15 cellular contexts compared by ENCODE assay signal in the genomic region with DNA sequence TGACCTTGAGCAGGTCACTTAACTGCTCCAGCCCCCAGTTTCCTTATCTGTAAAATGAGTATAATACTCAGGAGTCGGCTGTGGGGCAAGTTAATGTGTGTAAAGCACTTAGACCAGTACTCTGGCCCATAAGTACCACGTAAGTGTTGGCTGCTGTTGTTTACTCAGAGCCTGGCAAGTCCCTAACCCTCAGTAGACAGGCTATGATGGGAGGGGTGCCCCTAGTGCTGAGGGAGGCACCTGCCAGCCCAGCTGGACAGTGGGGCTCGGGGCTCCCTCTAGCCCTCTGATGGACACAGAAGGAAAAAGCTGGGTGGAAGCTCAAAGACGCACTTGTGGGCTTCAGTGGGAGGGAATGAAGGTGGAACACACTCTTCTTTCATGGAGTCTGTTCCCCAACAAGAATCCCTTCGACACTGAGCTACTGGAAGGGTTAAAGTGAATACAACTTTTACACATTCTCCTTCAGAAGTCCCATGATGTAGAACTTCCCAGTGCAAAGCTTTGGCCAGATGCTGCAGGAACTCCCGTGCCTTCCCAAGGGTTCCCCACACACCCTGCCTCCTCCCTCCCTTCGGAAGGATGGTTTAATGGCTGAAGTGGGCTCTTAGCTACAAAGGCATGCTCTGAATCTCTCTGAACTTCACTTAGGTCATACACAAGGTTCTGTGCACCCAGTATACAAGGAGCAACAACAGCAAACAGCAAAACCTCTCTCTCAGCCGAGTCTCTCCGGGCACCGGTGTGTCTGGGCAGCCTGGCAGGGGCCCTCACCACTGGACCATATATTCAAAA. TPM values are rescaled to one million over a fixed set of nuclear protein-coding genes. Genes with fewer than 3 reads are reported as not detected.
DNase-seq lines count a peak whose midpoint lies in the region; TF ChIP-seq lines count a peak whose summit lies in the region.
"Had no signal": no experiment of that assay in that cellular context is flagged by ENCODE, and none has a peak within 500 bp of the region (broad histone marks: within the 10 kb centered on the region; RNA-seq: fewer than 3 reads in every experiment).

No MANE protein-coding gene starts in this region.

- intact Hi-C loops in activated T-helper 1 cell treated with anti-CD3 and anti-CD28 coated beads, Interleukin-12 subunit alpha, Interleukin-12 subunit beta, Interleukin-2, Interleukin-4 antibody, amounts not matched to agents 30 ng/mL and 10 ng/mL and 1 ng/mL, durations not matched to agents 14 hours and 24 hours and 36 hours (cut with micrococcal nuclease), result no loop called here

- no peak overlapping the region for H2BK120ac ChIP-seq in neuronal stem cell (ENCODE audit: low read depth, low read length)

- H3K27ac ChIP-seq in brain microvascular endothelial cell (no peak overlapping the region), neuronal stem cell (replicated peaks; ENCODE audit: low read length) (no peak overlapping the region), caudate nucleus (ENCODE audit: low read depth, low read length) (no peak overlapping the region)
- H3K27ac ChIP-seq: 22Rv1; BLaER1 treated with 17β-estradiol and CSF1 and Interleukin-3, amounts not matched to agents 10 nM and 100 nM had no signal

- H3K18ac ChIP-seq in neuronal stem cell (ENCODE audit: low read length), result no peak overlapping the region

- peak; percentile 9 for TF ChIP-seq CTCF in brain microvascular endothelial cell (IDR thresholded peaks at IDR 0.05; ENCODE audit: low read depth, low read length, missing control alignments)

- H2AFZ ChIP-seq in neuronal stem cell (ENCODE audit: low read length), result no peak overlapping the region

- H3K27ac Mint-ChIP-seq in activated T-helper 1 cell treated with anti-CD3 and anti-CD28 coated beads, Interleukin-12 subunit alpha, Interleukin-12 subunit beta, Interleukin-2, Interleukin-4 antibody, amounts not matched to agents 30 ng/mL and 10 ng/mL and 1 ng/mL, durations not matched to agents 14 hours and 24 hours and 36 hours, result no peak overlapping the region

- H3K36me3 Mint-ChIP-seq in activated T-helper 1 cell treated with anti-CD3 and anti-CD28 coated beads, Interleukin-12 subunit alpha, Interleukin-12 subunit beta, Interleukin-2, Interleukin-4 antibody, amounts not matched to agents 30 ng/mL and 10 ng/mL and 1 ng/mL, durations not matched to agents 14 hours and 24 hours and 36 hours (ENCODE audit: low read depth), result no peaks in the 10 kb centered on the region

- no peaks in the 10 kb centered on the region for H3K4me1 ChIP-seq in neuronal stem cell (ENCODE audit: control insufficient read depth in 2 of 2, insufficient read depth in 1 of 2, low read depth in 1 of 2, low read length in 2 of 2)

- no peak overlapping the region for H2AK5ac ChIP-seq in neuronal stem cell (ENCODE audit: low read depth, low read length)

- H3K9ac ChIP-seq in neuronal stem cell (ENCODE audit: low read depth, low read length, poor library complexity), result no peak overlapping the region
- H3K9ac ChIP-seq: BLaER1 treated with 17β-estradiol and CSF1 and Interleukin-3, amounts not matched to agents 10 nM and 100 nM had no signal

- in situ Hi-C loops in brain microvascular endothelial cell (cut with HindIII; ENCODE audit: low pct_ligation_motif_present, low sequenced_read_pairs), result no loop called here

- DNase-seq in DMS 273 (lab: John Stamatoyannopoulos, UW; ENCODE audit: unreplicated experiment) (peak; percentile 60), DMS 273 treated with DMSO at 0.1 percent for 48 hours (lab: John Stamatoyannopoulos, UW) (no peak), NCI-H2029 treated with DMSO at 0.1 percent for 48 hours (lab: John Stamatoyannopoulos, UW) (peak; percentile 65), brain microvascular endothelial cell (no peak), neuronal stem cell (ENCODE audit: low spot score) (no peak), caudate nucleus (lab: John Stamatoyannopoulos, UW) (no peak), dedifferentiated amniotic fluid mesenchymal stem cell (ENCODE audit: extremely low spot score) (no peak)
- no peak for DNase-seq in activated T-helper 1 cell treated with anti-CD3 and anti-CD28 coated beads, Interleukin-12 subunit alpha, Interleukin-12 subunit beta, Interleukin-2, Interleukin-4 antibody, amounts not matched to agents 30 ng/mL and 10 ng/mL and 1 ng/mL, durations not matched to agents 14 hours and 24 hours and 36 hours (ENCODE audit: low spot score)
- DNase-seq: GF-D8, NCI-H2081, NCI-H226, NCI-H748 treated with DMSO at 0.1 percent for 48 hours, SHP77 treated with DMSO at 0.1 percent for 48 hours had no signal

- H3K4me3 ChIP-seq in brain microvascular endothelial cell (ENCODE audit: low read depth, low read length) (no peak overlapping the region), neuronal stem cell (ENCODE audit: low read length in 2 of 2) (no peak overlapping the region)
- H3K4me3 ChIP-seq: BLaER1 treated with 17β-estradiol and CSF1 and Interleukin-3, amounts not matched to agents 10 nM and 100 nM had no signal

- no peak overlapping the region for H4K91ac ChIP-seq in neuronal stem cell (ENCODE audit: low read depth, low read length, poor library complexity)

- H3K4me1 Mint-ChIP-seq in activated T-helper 1 cell treated with anti-CD3 and anti-CD28 coated beads, Interleukin-12 subunit alpha, Interleukin-12 subunit beta, Interleukin-2, Interleukin-4 antibody, amounts not matched to agents 30 ng/mL and 10 ng/mL and 1 ng/mL, durations not matched to agents 14 hours and 24 hours and 36 hours (ENCODE audit: low read depth), result peaks cover 5% of the 10 kb centered on the region

- H3K27me3 Mint-ChIP-seq in activated T-helper 1 cell treated with anti-CD3 and anti-CD28 coated beads, Interleukin-12 subunit alpha, Interleukin-12 subunit beta, Interleukin-2, Interleukin-4 antibody, amounts not matched to agents 30 ng/mL and 10 ng/mL and 1 ng/mL, durations not matched to agents 14 hours and 24 hours and 36 hours (ENCODE audit: insufficient read depth), result peaks cover 2% of the 10 kb centered on the region

- H3K23ac ChIP-seq in neuronal stem cell (ENCODE audit: low read depth, low read length, poor library complexity), result no peak overlapping the region

- no peak overlapping the region for H3K4me3 Mint-ChIP-seq in activated T-helper 1 cell treated with anti-CD3 and anti-CD28 coated beads, Interleukin-12 subunit alpha, Interleukin-12 subunit beta, Interleukin-2, Interleukin-4 antibody, amounts not matched to agents 30 ng/mL and 10 ng/mL and 1 ng/mL, durations not matched to agents 14 hours and 24 hours and 36 hours

- H3K27me3 ChIP-seq in brain microvascular endothelial cell (replicated peaks) (no peaks in the 10 kb centered on the region), neuronal stem cell (ENCODE audit: control insufficient read depth in 3 of 3, insufficient read depth in 3 of 3, low read depth in 1 of 3, low read length in 3 of 3) (peaks cover 0 to 2% (median 0%) of the 10 kb centered on the region in 3 experiments)
- H3K27me3 ChIP-seq: BLaER1 treated with 17β-estradiol and CSF1 and Interleukin-3, amounts not matched to agents 10 nM and 100 nM had no signal

- no peak overlapping the region for H3K14ac ChIP-seq in neuronal stem cell (ENCODE audit: low read length)

- H3K9me3 Mint-ChIP-seq in activated T-helper 1 cell treated with anti-CD3 and anti-CD28 coated beads, Interleukin-12 subunit alpha, Interleukin-12 subunit beta, Interleukin-2, Interleukin-4 antibody, amounts not matched to agents 30 ng/mL and 10 ng/mL and 1 ng/mL, durations not matched to agents 14 hours and 24 hours and 36 hours, result no peaks in the 10 kb centered on the region

- no CpG with 5 or more reads among the region's 10 CpGs for WGBS in neuronal stem cell (ENCODE audit: extremely low coverage in 2 of 2, insufficient read length in 2 of 2, insufficient replicate concordance in 1 of 2), 2 donors

- H2BK15ac ChIP-seq in neuronal stem cell (ENCODE audit: low read length), result no peak overlapping the region

- no peak overlapping the region for H3K4ac ChIP-seq in neuronal stem cell (ENCODE audit: low read length)

- no peaks in the 10 kb centered on the region for H3K79me1 ChIP-seq in neuronal stem cell (ENCODE audit: low read depth, low read length)

- no peaks in the 10 kb centered on the region for H3K9me3 ChIP-seq in neuronal stem cell (replicated peaks in 1 of 2; ENCODE audit: control insufficient read depth in 2 of 2, insufficient read depth in 1 of 2, low read depth in 1 of 2, low read length in 2 of 2)

- H3K36me3 ChIP-seq in brain microvascular endothelial cell (replicated peaks), result peaks cover 29% of the 10 kb centered on the region
- peaks cover 11 to 62% of the 10 kb centered on the region in 2 donors for H3K36me3 ChIP-seq in neuronal stem cell (replicated peaks in 1 of 2; ENCODE audit: control insufficient read depth in 2 of 2, insufficient read depth in 2 of 2, low read length in 2 of 2)

- no peak overlapping the region for H3K4me2 ChIP-seq in neuronal stem cell (ENCODE audit: insufficient read depth, low read length, poor library complexity, severe bottlenecking)
- H3K4me2 ChIP-seq: BLaER1 treated with 17β-estradiol and CSF1 and Interleukin-3, amounts not matched to agents 10 nM and 100 nM had no signal

- peak overlapping the region; percentile 17 for H4K8ac ChIP-seq in neuronal stem cell (ENCODE audit: low read depth, low read length)

- peak overlapping the region; percentile 22 for H2BK12ac ChIP-seq in neuronal stem cell (ENCODE audit: low read length)

- H2BK5ac ChIP-seq in neuronal stem cell (ENCODE audit: low read length), result no peak overlapping the region

RNA-seq across cellular contexts. Expression of gene TMEM44, which starts 25.4 kb away (rescaled TPM):
- polyA plus RNA-seq in neuronal stem cell (2013, experiment 1 of 2), result 13.7 TPM
- 13.8 TPM for polyA plus RNA-seq in neuronal stem cell (2013, experiment 2 of 2)
- 2.1 and 2.4 TPM in 2 replicates for total RNA-seq in activated T-helper 1 cell treated with anti-CD3 and anti-CD28 coated beads, Interleukin-12 subunit alpha, Interleukin-12 subunit beta, Interleukin-2, Interleukin-4 antibody, amounts not matched to agents 30 ng/mL and 10 ng/mL and 1 ng/mL, durations not matched to agents 14 hours and 24 hours and 36 hours

Comparison
In these comparisons a context has a peak if more than half of its experiments do, and no peak if none do; other contexts are left out.
1. DNase-seq: peak in DMS 273 (single experiment) and NCI-H2029 treated with DMSO at 0.1 percent for 48 hours (single experiment); none in DMS 273 treated with DMSO at 0.1 percent for 48 hours (single experiment), brain microvascular endothelial cell (single experiment), neuronal stem cell (single experiment), caudate nucleus (0 of 61), activated T-helper 1 cell treated with anti-CD3 and anti-CD28 coated beads, Interleukin-12 subunit alpha, Interleukin-12 subunit beta, Interleukin-2, Interleukin-4 antibody, amounts not matched to agents 30 ng/mL and 10 ng/mL and 1 ng/mL, durations not matched to agents 14 hours and 24 hours and 36 hours (single experiment) and dedifferentiated amniotic fluid mesenchymal stem cell (single experiment).